In the genomic region with DNA sequence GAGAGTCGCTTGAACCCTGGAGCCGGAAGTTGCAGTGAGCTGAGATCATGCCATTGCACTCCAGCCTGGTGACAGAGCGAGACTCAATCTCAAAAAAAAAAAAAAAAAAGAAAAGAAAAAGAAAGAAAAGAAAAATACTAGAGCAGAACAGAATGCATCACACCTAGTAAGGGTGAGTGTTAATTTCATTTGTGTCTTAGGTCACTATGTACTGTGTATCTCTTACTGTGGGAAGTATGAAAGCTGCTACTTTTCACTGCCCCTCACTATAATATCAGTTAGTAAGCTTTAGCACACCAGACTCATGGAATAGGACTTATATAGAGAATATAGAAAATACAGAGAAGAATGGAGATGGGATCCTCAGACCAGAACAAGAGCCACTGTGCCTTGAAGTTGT, we compare ENCODE assay signal across 9 cellular contexts. TPM values are rescaled to one million over a fixed set of nuclear protein-coding genes. Genes with fewer than 3 reads are reported as not detected.
DNase-seq lines count a peak whose midpoint lies in the region; ATAC-seq and TF ChIP-seq lines count a peak whose summit lies in the region.
"Had no signal": no experiment of that assay in that cellular context is flagged by ENCODE, and none has a peak within 500 bp of the region (broad histone marks: within the 10 kb centered on the region; RNA-seq: fewer than 3 reads in every experiment).

No MANE protein-coding gene starts in this region.

- peak; percentile 48 for ATAC-seq in activated T-helper 17 cell treated with anti-CD3 and anti-CD28 coated beads, Interleukin-2, amount 50 U/mL, for 72 hours (replicated peaks)
- ATAC-seq in GM21515 (IDR thresholded peaks at IDR 0.05; ENCODE audit: unreplicated experiment) = no peak
- no peak for ATAC-seq in HG03457 (IDR thresholded peaks at IDR 0.05; ENCODE audit: unreplicated experiment)
- ATAC-seq in HG03469 (IDR thresholded peaks at IDR 0.05; ENCODE audit: unreplicated experiment) = no peak

- H3K27ac ChIP-seq in DOHH2 (ENCODE audit: low read depth, low read length) = no peak overlapping the region
- peak overlapping the region; percentile 53 for H3K27ac ChIP-seq in GM23248

- H3K9ac ChIP-seq in GM23248 = no peak overlapping the region

- H2AFZ ChIP-seq in GM23248 = no peak overlapping the region

- TF ChIP-seq CTCF in DOHH2 (IDR thresholded peaks at IDR 0.05; ENCODE audit: low read depth, low read length, poor library complexity, severe bottlenecking) (no peak), nephron (IDR thresholded peaks at IDR 0.05; ENCODE audit: unreplicated experiment in 3 of 3) (no peak)

- no peaks in the 10 kb centered on the region for H3K9me2 ChIP-seq in DOHH2 (replicated peaks; ENCODE audit: control insufficient read depth, low read length)
- H3K9me2 ChIP-seq in GM23248 (ENCODE audit: insufficient read depth) = no peaks in the 10 kb centered on the region

- no peaks in the 10 kb centered on the region for H3F3A ChIP-seq in DOHH2 (ENCODE audit: control insufficient read depth, insufficient read depth)
- peaks cover 87% of the 10 kb centered on the region for H3F3A ChIP-seq in GM23248 (ENCODE audit: insufficient read depth)

- peaks cover 32% of the 10 kb centered on the region for H3K4me1 Mint-ChIP-seq in activated T-helper 17 cell treated with anti-CD3 and anti-CD28 coated beads, Interleukin-2, amount 50 U/mL, for 72 hours
- H3K4me1 Mint-ChIP-seq in nephron = peaks cover 48% of the 10 kb centered on the region

- H3K36me3 Mint-ChIP-seq in activated T-helper 17 cell treated with anti-CD3 and anti-CD28 coated beads, Interleukin-2, amount 50 U/mL, for 72 hours (ENCODE audit: low read depth) = peaks cover 81% of the 10 kb centered on the region
- peaks cover 51% of the 10 kb centered on the region for H3K36me3 Mint-ChIP-seq in nephron (ENCODE audit: low read depth)

- H3K4me3 Mint-ChIP-seq in activated T-helper 17 cell treated with anti-CD3 and anti-CD28 coated beads, Interleukin-2, amount 50 U/mL, for 72 hours = peak overlapping the region; percentile 61
- H3K4me3 Mint-ChIP-seq in nephron = no peak overlapping the region

- peak overlapping the region; percentile 92 for H3K27ac Mint-ChIP-seq in activated T-helper 17 cell treated with anti-CD3 and anti-CD28 coated beads, Interleukin-2, amount 50 U/mL, for 72 hours
- peak overlapping the region; percentile 41 to 98 (median 97) for H3K27ac Mint-ChIP-seq in nephron
- H3K27ac Mint-ChIP-seq: activated T-helper 2 cell treated with anti-CD3 and anti-CD28 coated beads, Interferon-gamma antibody, Interleukin-2, Interleukin-4, amounts not matched to agents 10 μg/mL and 5 μg/mL and 100 μg/mL, durations not matched to agents 14 hours and 24 hours and 36 hours had no signal

- in situ Hi-C loops in GM23248 (cut with MboI) = no loop called here

- peaks cover 11% of the 10 kb centered on the region for H3K4me1 ChIP-seq in DOHH2 (ENCODE audit: control insufficient read depth, low read length)
- peaks cover 21% of the 10 kb centered on the region for H3K4me1 ChIP-seq in GM23248 (ENCODE audit: insufficient read depth)

- H3K9me3 Mint-ChIP-seq in activated T-helper 17 cell treated with anti-CD3 and anti-CD28 coated beads, Interleukin-2, amount 50 U/mL, for 72 hours = no peaks in the 10 kb centered on the region
- H3K9me3 Mint-ChIP-seq in nephron = peaks cover 13% of the 10 kb centered on the region
- H3K9me3 Mint-ChIP-seq: activated T-helper 2 cell treated with anti-CD3 and anti-CD28 coated beads, Interferon-gamma antibody, Interleukin-2, Interleukin-4, amounts not matched to agents 10 μg/mL and 5 μg/mL and 100 μg/mL, durations not matched to agents 14 hours and 24 hours and 36 hours had no signal

- no peaks in the 10 kb centered on the region for H3K27me3 Mint-ChIP-seq in activated T-helper 17 cell treated with anti-CD3 and anti-CD28 coated beads, Interleukin-2, amount 50 U/mL, for 72 hours
- H3K27me3 Mint-ChIP-seq in nephron (ENCODE audit: low read depth) = no peaks in the 10 kb centered on the region

- H3K4me3 ChIP-seq in DOHH2 (ENCODE audit: low read length) = peak overlapping the region; percentile 6; the same call in 1 of the 2 replicates
- H3K4me3 ChIP-seq in GM23248 = no peak overlapping the region

- no peaks in the 10 kb centered on the region for H3K27me3 ChIP-seq in DOHH2 (ENCODE audit: control insufficient read depth, low read length)
- H3K27me3 ChIP-seq in GM23248 (replicated peaks; ENCODE audit: insufficient read depth) = no peaks in the 10 kb centered on the region

- no peak for DNase-seq in GM23248
- DNase-seq in CD1c-positive myeloid dendritic cell (ENCODE audit: extremely low spot score) = no peak

- 92 to 100% methylated on average over 2 to 3 of the region's 3 CpGs for WGBS in GM23248 (ENCODE audit: low coverage in 1 of 2, low lambda C conversion rate in 2 of 2, missing lambda C conversion rate in 2 of 2), 2 experiments

- H3K4me2 ChIP-seq in DOHH2 (ENCODE audit: low read length) (peak overlapping the region; percentile 37), GM23248 (ENCODE audit: unreplicated experiment) (peak overlapping the region; percentile 42)

- H3K9me3 ChIP-seq in DOHH2 (ENCODE audit: control insufficient read depth, insufficient read depth, low read length) = no peaks in the 10 kb centered on the region
- no peaks in the 10 kb centered on the region for H3K9me3 ChIP-seq in GM23248 (ENCODE audit: low read depth)

- H3K36me3 ChIP-seq in DOHH2 (ENCODE audit: control insufficient read depth, low read length) (peaks cover 15% of the 10 kb centered on the region; the same call in 1 of the 2 replicates), GM23248 (ENCODE audit: low read depth) (peaks cover 64% of the 10 kb centered on the region)

- no peaks in the 10 kb centered on the region for H4K20me1 ChIP-seq in DOHH2 (ENCODE audit: control insufficient read depth, insufficient read depth, low read depth, low read length)
- H4K20me1 ChIP-seq in GM23248 (ENCODE audit: insufficient read depth) = no peaks in the 10 kb centered on the region

- H3K79me2 ChIP-seq in DOHH2 (ENCODE audit: control insufficient read depth, low read length) = no peaks in the 10 kb centered on the region
- peaks cover 90% of the 10 kb centered on the region for H3K79me2 ChIP-seq in GM23248 (ENCODE audit: insufficient read depth)

RNA-seq across cellular contexts. Expression of a gene that starts 45.9 kb away (rescaled TPM):
- 18.8 and 21.0 TPM in 2 replicates for total RNA-seq in GM23248 (2014; rRNA removed; shearing (Covaris generic))
- 12.4 and 16.9 TPM in 2 replicates for polyA plus RNA-seq in GM23248 (2016; fragmentation: Nextera tagmentation; extraction: Ambion mirVana)
- total RNA-seq in activated T-helper 17 cell treated with anti-CD3 and anti-CD28 coated beads, Interleukin-2, amount 50 U/mL, for 72 hours = 10 to 100 TPM; 36.6 to 41.1 TPM
